Comparison of ENCODE assay signal across 18 cellular contexts in the genomic region with DNA sequence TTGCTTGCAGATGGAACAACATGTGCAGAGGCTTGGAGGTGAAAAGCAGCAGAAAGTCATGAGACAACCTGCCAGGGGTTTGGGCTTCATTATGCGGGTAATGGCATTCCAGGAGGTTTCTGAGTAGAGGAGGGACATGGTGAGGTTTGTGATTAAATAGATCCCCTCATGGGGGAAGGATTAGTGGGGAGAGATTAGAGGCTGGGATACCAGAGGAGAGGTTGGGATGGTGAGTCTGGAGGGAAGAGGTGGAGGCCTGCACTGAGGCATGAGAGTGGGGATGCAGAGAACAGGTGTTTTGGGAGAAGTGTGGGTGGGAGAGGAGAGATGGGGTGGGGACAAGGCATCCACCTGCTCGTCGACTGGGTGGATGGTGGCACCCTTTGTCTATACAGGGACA.
"Had no signal": no experiment of that assay in that cellular context is flagged by ENCODE, and none has a peak within 500 bp of the region (broad histone marks: within the 10 kb centered on the region; RNA-seq: fewer than 3 reads in every experiment).

No MANE protein-coding gene starts in this region.

- H3K4me3 ChIP-seq: hepatocyte, left lung, spleen, upper lobe of right lung had no signal

- H3K27ac ChIP-seq: hepatocyte, left lung, spleen, upper lobe of right lung had no signal

- H3K4me3 Mint-ChIP-seq: activated CD4-positive, alpha-beta memory T cell treated with anti-CD3 and anti-CD28 coated beads for 36 hours; activated CD8-positive, alpha-beta memory T cell treated with anti-CD3 and anti-CD28 coated beads, Interleukin-2, amount 10 ng/mL, durations not matched to agents 7 days and 5 days; immature natural killer cell; mesothelial cell of epicardium; natural killer cell had no signal

- DNase-seq: activated CD4-positive, alpha-beta memory T cell treated with anti-CD3 and anti-CD28 coated beads for 36 hours; activated CD4-positive, alpha-beta T cell treated with anti-CD3 and anti-CD28 coated beads for 48 hours; activated CD8-positive, alpha-beta memory T cell treated with anti-CD3 and anti-CD28 coated beads, Interleukin-2, amount 10 ng/mL, durations not matched to agents 7 days and 5 days; activated gamma-delta T cell; activated naive CD4-positive, alpha-beta T cell treated with anti-CD3 and anti-CD28 coated beads, Interleukin-2, amount 50 U/mL, for 16 hours; activated T-cell treated with anti-CD3 and anti-CD28 coated beads for 4 hours; cortex of kidney; immature natural killer cell; natural killer cell; spleen; stimulated activated CD4-positive, alpha-beta T cell treated with anti-CD3 and anti-CD28 coated beads, Interleukin-4, amount 100 ng/mL, for 1 hour; stimulated activated naive CD8-positive, alpha-beta T cell treated with anti-CD3 and anti-CD28 coated beads, Interleukin-15, Interleukin-2, amounts not matched to agents 100 U/mL and 50 U/mL, for 24 hours; upper lobe of right lung had no signal

- FAIRE-seq: bronchial epithelial cell had no signal

- H3K9me3 Mint-ChIP-seq: activated CD4-positive, alpha-beta memory T cell treated with anti-CD3 and anti-CD28 coated beads for 36 hours; mesothelial cell of epicardium; natural killer cell had no signal

- H2AFZ ChIP-seq: hepatocyte had no signal

- H3K4me1 Mint-ChIP-seq: mesothelial cell of epicardium had no signal

- H3K27ac Mint-ChIP-seq: activated CD4-positive, alpha-beta memory T cell treated with anti-CD3 and anti-CD28 coated beads for 36 hours; mesothelial cell of epicardium; natural killer cell; progenitor cell of endocrine pancreas had no signal

- H3K4me1 ChIP-seq: left lung, upper lobe of right lung had no signal

- H3K9me3 ChIP-seq: left lung, spleen, upper lobe of right lung had no signal

- H3K36me3 Mint-ChIP-seq: activated CD4-positive, alpha-beta memory T cell treated with anti-CD3 and anti-CD28 coated beads for 36 hours; activated CD8-positive, alpha-beta memory T cell treated with anti-CD3 and anti-CD28 coated beads, Interleukin-2, amount 10 ng/mL, durations not matched to agents 7 days and 5 days; immature natural killer cell; mesothelial cell of epicardium; natural killer cell had no signal

- H3K79me2 ChIP-seq: hepatocyte had no signal

- H3K36me3 ChIP-seq: left lung, spleen, upper lobe of right lung had no signal

- ATAC-seq: activated CD8-positive, alpha-beta memory T cell treated with anti-CD3 and anti-CD28 coated beads, Interleukin-2, amount 10 ng/mL, durations not matched to agents 7 days and 5 days; left lung; natural killer cell; stimulated activated naive CD8-positive, alpha-beta T cell treated with anti-CD3 and anti-CD28 coated beads, Interleukin-15, Interleukin-2, amounts not matched to agents 100 U/mL and 50 U/mL, for 24 hours; upper lobe of right lung had no signal

- H3K4me2 ChIP-seq: hepatocyte had no signal
